In the genomic region with DNA sequence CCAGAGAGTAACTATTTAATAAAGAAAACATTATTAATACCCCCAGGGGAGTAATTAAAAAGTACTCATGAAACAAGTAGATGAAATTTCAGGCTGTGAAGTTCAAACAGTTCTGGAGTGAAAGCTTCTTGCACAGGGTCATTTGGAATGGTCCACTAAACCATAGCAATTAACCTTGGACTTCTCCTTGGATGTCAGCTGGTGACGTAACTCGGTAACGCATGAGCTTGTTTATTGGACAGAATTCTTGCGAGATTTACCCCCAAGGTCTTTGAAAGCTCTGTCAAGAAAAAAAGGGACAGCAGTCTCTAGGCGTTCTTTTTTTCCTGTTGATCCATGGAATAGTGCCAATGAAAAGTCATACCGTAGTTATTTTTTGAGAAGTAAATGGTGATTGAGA, we compare ENCODE assay signal across 20 cellular contexts. TPM values are rescaled to one million over a fixed set of nuclear protein-coding genes. Genes with fewer than 3 reads are reported as not detected.
DNase-seq lines count a peak whose midpoint lies in the region; ATAC-seq and TF ChIP-seq lines count a peak whose summit lies in the region.
"Had no signal": no experiment of that assay in that cellular context is flagged by ENCODE, and none has a peak within 500 bp of the region (broad histone marks: within the 10 kb centered on the region; RNA-seq: fewer than 3 reads in every experiment).

No MANE protein-coding gene starts in this region.

- no peaks in the 10 kb centered on the region for H3K9me3 Mint-ChIP-seq in activated T-cell treated with anti-CD3 and anti-CD28 coated beads, Interleukin-2, amount 50 U/mL, for 72 hours
- H3K9me3 Mint-ChIP-seq in IgD-negative memory B cell (no peaks in the 10 kb centered on the region), glutamatergic neuron (ENCODE audit: unreplicated experiment) (peaks cover 2% of the 10 kb centered on the region)
- H3K9me3 Mint-ChIP-seq in dendritic cell treated with granulocyte-macrophage colony-stimulating factor and Interleukin-4, amounts not matched to agents 40 ng/mL and 50 ng/mL, for 4 days: no peaks in the 10 kb centered on the region
- H3K9me3 Mint-ChIP-seq: nephron had no signal

- H3K27ac Mint-ChIP-seq in activated T-cell treated with anti-CD3 and anti-CD28 coated beads, Interleukin-2, amount 50 U/mL, for 72 hours: no peak overlapping the region
- H3K27ac Mint-ChIP-seq in IgD-negative memory B cell (peak overlapping the region; percentile 87 to 100 (median 93)), glutamatergic neuron (ENCODE audit: unreplicated experiment) (no peak overlapping the region)
- H3K27ac Mint-ChIP-seq in dendritic cell treated with granulocyte-macrophage colony-stimulating factor and Interleukin-4, amounts not matched to agents 40 ng/mL and 50 ng/mL, for 4 days: no peak overlapping the region

- H3K36me3 Mint-ChIP-seq in activated T-cell treated with anti-CD3 and anti-CD28 coated beads, Interleukin-2, amount 50 U/mL, for 72 hours (ENCODE audit: insufficient read depth in 2 of 2): peaks cover 17 to 36% of the 10 kb centered on the region in 2 donors
- H3K36me3 Mint-ChIP-seq in IgD-negative memory B cell (peaks cover 11% of the 10 kb centered on the region), glutamatergic neuron (ENCODE audit: unreplicated experiment) (no peaks in the 10 kb centered on the region)
- H3K36me3 Mint-ChIP-seq in dendritic cell treated with granulocyte-macrophage colony-stimulating factor and Interleukin-4, amounts not matched to agents 40 ng/mL and 50 ng/mL, for 4 days (ENCODE audit: low read depth): peaks cover 47% of the 10 kb centered on the region

- ATAC-seq in activated T-cell treated with anti-CD3 and anti-CD28 coated beads, Interleukin-2, amount 50 U/mL, for 72 hours (replicated peaks in 1 of 2): no peak
- ATAC-seq: gastroesophageal sphincter, psoas muscle had no signal

- peaks cover 60% of the 10 kb centered on the region for H3K4me1 Mint-ChIP-seq in activated T-cell treated with anti-CD3 and anti-CD28 coated beads, Interleukin-2, amount 50 U/mL, for 72 hours (ENCODE audit: low read depth)
- H3K4me1 Mint-ChIP-seq in IgD-negative memory B cell (peaks cover 37 to 51% (median 51%) of the 10 kb centered on the region in 3 donors), glutamatergic neuron (ENCODE audit: low read depth, unreplicated experiment) (no peaks in the 10 kb centered on the region)
- H3K4me1 Mint-ChIP-seq in dendritic cell treated with granulocyte-macrophage colony-stimulating factor and Interleukin-4, amounts not matched to agents 40 ng/mL and 50 ng/mL, for 4 days (ENCODE audit: low read depth): peaks cover 57% of the 10 kb centered on the region

- H3K27ac ChIP-seq in testis: no peak overlapping the region
- H3K27ac ChIP-seq: ascending aorta, gastroesophageal sphincter, psoas muscle, SJSA1, stomach had no signal

- TF ChIP-seq POLR2A in testis (IDR thresholded peaks at IDR 0.05): no peak

- no peaks in the 10 kb centered on the region for H3K36me3 ChIP-seq in testis (ENCODE audit: low read depth, missing control alignments)
- H3K36me3 ChIP-seq: ascending aorta, gastroesophageal sphincter, SJSA1, stomach had no signal

- no peak overlapping the region for H3K4me3 ChIP-seq in testis
- H3K4me3 ChIP-seq: ascending aorta, gastroesophageal sphincter, SJSA1, stomach had no signal

- H3K27me3 ChIP-seq in testis: no peaks in the 10 kb centered on the region
- H3K27me3 ChIP-seq: ascending aorta, gastroesophageal sphincter, SJSA1, stomach had no signal

- TF ChIP-seq CTCF in testis (IDR thresholded peaks at IDR 0.05) (no peak), glutamatergic neuron (IDR thresholded peaks at IDR 0.05; ENCODE audit: partially characterized antibody, unreplicated experiment) (no peak)

- peaks cover 4% of the 10 kb centered on the region for H3K4me1 ChIP-seq in testis

- H3K9me3 ChIP-seq in testis: no peaks in the 10 kb centered on the region
- H3K9me3 ChIP-seq: ascending aorta, gastroesophageal sphincter, psoas muscle, SJSA1, stomach had no signal

- 50 to 61% methylated on average over 6 of the region's 6 CpGs for WGBS in testis, 2 donors

- no peak for DNase-seq in activated T-cell treated with anti-CD3 and anti-CD28 coated beads, Interleukin-2, amount 50 U/mL, for 72 hours
- DNase-seq in activated T-cell treated with anti-CD3 and anti-CD28 coated beads for 4 hours (no peak), testis (peak; percentile 26), NCI-H1417 treated with DMSO at 0.1 percent for 48 hours (lab: John Stamatoyannopoulos, UW) (no peak), DMS53 treated with DMSO at 0.1 percent for 48 hours (lab: John Stamatoyannopoulos, UW; ENCODE audit: unreplicated experiment) (no peak), glutamatergic neuron (no peak)
- DNase-seq: activated CD4-positive, alpha-beta T cell treated with anti-CD3 and anti-CD28 coated beads, Interleukin-2, amount 50 U/mL, for 4 hours; activated effector memory CD4-positive, alpha-beta T cell treated with anti-CD3 and anti-CD28 coated beads, Interleukin-2, amount 50 U/mL, for 16 hours; Calu3; NCI-H2081 treated with DMSO at 0.1 percent for 48 hours; NCI-H524; OCI-M1; psoas muscle; stomach had no signal

- H3K27me3 Mint-ChIP-seq in activated T-cell treated with anti-CD3 and anti-CD28 coated beads, Interleukin-2, amount 50 U/mL, for 72 hours (ENCODE audit: low read depth): no peaks in the 10 kb centered on the region
- H3K27me3 Mint-ChIP-seq in IgD-negative memory B cell: no peaks in the 10 kb centered on the region
- H3K27me3 Mint-ChIP-seq in dendritic cell treated with granulocyte-macrophage colony-stimulating factor and Interleukin-4, amounts not matched to agents 40 ng/mL and 50 ng/mL, for 4 days: no peaks in the 10 kb centered on the region
- H3K27me3 Mint-ChIP-seq in glutamatergic neuron (ENCODE audit: unreplicated experiment): peaks cover 8% of the 10 kb centered on the region

- H3K4me3 Mint-ChIP-seq in activated T-cell treated with anti-CD3 and anti-CD28 coated beads, Interleukin-2, amount 50 U/mL, for 72 hours: peak overlapping the region; percentile 90 to 99
- H3K4me3 Mint-ChIP-seq in IgD-negative memory B cell: peak overlapping the region; percentile 94 to 100 (median 98)
- H3K4me3 Mint-ChIP-seq in dendritic cell treated with granulocyte-macrophage colony-stimulating factor and Interleukin-4, amounts not matched to agents 40 ng/mL and 50 ng/mL, for 4 days: peak overlapping the region; percentile 27
- no peak overlapping the region for H3K4me3 Mint-ChIP-seq in glutamatergic neuron (ENCODE audit: unreplicated experiment)

- intact Hi-C loops in dendritic cell treated with granulocyte-macrophage colony-stimulating factor and Interleukin-4, amounts not matched to agents 40 ng/mL and 50 ng/mL, for 4 days (cut with micrococcal nuclease): no loop called here
- intact Hi-C loops in testis (cut with DNase I; ENCODE audit: low total_unique reads): no loop called here

RNA-seq across cellular contexts. Expression of a gene that starts 2.2 kb away (rescaled TPM):
- total RNA-seq in activated T-cell treated with anti-CD3 and anti-CD28 coated beads, Interleukin-2, amount 50 U/mL, for 72 hours: 10 to 100 TPM; 19.9 to 26.6 TPM
- polyA plus RNA-seq in IgD-negative memory B cell (43.8 TPM), testis (ENCODE audit: insufficient read depth, low read depth, low replicate concordance) (12.2 TPM)
- total RNA-seq in testis (1 to 10 TPM; 5.6 to 6.2 TPM), glutamatergic neuron (ENCODE audit: unreplicated experiment) (0.34 TPM)

Comparison
In these comparisons a context has a peak if more than half of its experiments do, and no peak if none do; other contexts are left out.
1. H3K27ac Mint-ChIP-seq: peak in IgD-negative memory B cell (3 of 3); none in activated T-cell treated with anti-CD3 and anti-CD28 coated beads, Interleukin-2, amount 50 U/mL, for 72 hours (single experiment), dendritic cell treated with granulocyte-macrophage colony-stimulating factor and Interleukin-4, amounts not matched to agents 40 ng/mL and 50 ng/mL, for 4 days (single experiment) and glutamatergic neuron (single experiment).